Comparison of ENCODE assay signal across 26 cellular contexts in genomic region chr16:65113441-65113840, GRCh38. TPM values are rescaled to one million over a fixed set of nuclear protein-coding genes. Genes with fewer than 3 reads are reported as not detected.
"Had no signal": no experiment of that assay in that cellular context is flagged by ENCODE, and none has a peak within 500 bp of the region (broad histone marks: within the 10 kb centered on the region; RNA-seq: fewer than 3 reads in every experiment).

No MANE protein-coding gene starts in this region.

- H3K4me3 Mint-ChIP-seq: natural killer cell, neural crest cell had no signal

- DNase-seq: dermis blood vessel endothelial cell; effector memory CD4-positive, alpha-beta T cell; erythroblast; esophagus squamous epithelium; foreskin fibroblast; gastrocnemius medialis; head of caudate nucleus; left cardiac atrium; left lung; natural killer cell; pancreas; retina; right lobe of liver; small intestine; stimulated activated CD4-positive, alpha-beta T cell treated with anti-CD3 and anti-CD28 coated beads, Interleukin-12 subunit alpha, Interleukin-12 subunit beta, amount 100 ng/mL, for 4 hours; stimulated activated CD4-positive, alpha-beta T cell treated with anti-CD3 and anti-CD28 coated beads, Interleukin-1b, Interleukin-23, amount 100 ng/mL, for 48 hours; stimulated activated CD4-positive, alpha-beta T cell treated with anti-CD3 and anti-CD28 coated beads, Interleukin-4, amount 100 ng/mL, for 1 hour; stimulated activated CD8-positive, alpha-beta memory T cell treated with anti-CD3 and anti-CD28 coated beads, Interleukin-4, amount 100 ng/mL, for 48 hours; stimulated activated naive CD4-positive, alpha-beta T cell treated with Interleukin-2 at 50 U/mL for 16 hours; stomach; thyroid gland; trophoblast cell had no signal

- ATAC-seq: gastrocnemius medialis, left cardiac atrium, left lung, natural killer cell, pancreas, right lobe of liver had no signal

- H3K9me3 Mint-ChIP-seq: neural crest cell had no signal

- H3K4me1 Mint-ChIP-seq: natural killer cell had no signal

- H3K27ac Mint-ChIP-seq: natural killer cell had no signal

- H3K27ac ChIP-seq: coronary artery, esophagus squamous epithelium, gastrocnemius medialis, left lung, neutrophil, pancreas, right lobe of liver, stomach, thyroid gland, vagina had no signal

- H3K4me3 ChIP-seq: coronary artery, esophagus squamous epithelium, gastrocnemius medialis, left lung, pancreas, right lobe of liver, stomach, thyroid gland, vagina had no signal

- H3K27me3 ChIP-seq: esophagus squamous epithelium, gastrocnemius medialis, pancreas, right lobe of liver, stomach, thyroid gland, vagina had no signal

- H3K36me3 Mint-ChIP-seq: natural killer cell had no signal

- H3K36me3 ChIP-seq: esophagus squamous epithelium, gastrocnemius medialis, left lung, neutrophil, pancreas, right lobe of liver, stomach, thyroid gland, vagina had no signal

- H3K4me1 ChIP-seq: gastrocnemius medialis, left lung, pancreas, right lobe of liver, thyroid gland had no signal

RNA-seq across cellular contexts. Expression of gene CDH11, which starts 8.4 kb away (rescaled TPM):
- total RNA-seq: natural killer cell had no signal
